ENCODE assay signal across 10 cellular contexts in genomic region chr12:25868193-25868592, GRCh38.
"Had no signal": no experiment of that assay in that cellular context is flagged by ENCODE, and none has a peak within 500 bp of the region (broad histone marks: within the 10 kb centered on the region; RNA-seq: fewer than 3 reads in every experiment).

No MANE protein-coding gene starts in this region.

- H3K4me3 ChIP-seq: GM23248, GM23338, HAP-1 had no signal

- H3K36me3 ChIP-seq: HAP-1 had no signal

- H3K9me3 ChIP-seq: HAP-1 had no signal

- FAIRE-seq: H1, H54 had no signal

- DNase-seq: GM23248, GOT3, H7, H9, HCEC 1CT, HFFc6 had no signal

- H3K4me2 ChIP-seq: GM23338 had no signal

- H3K27ac ChIP-seq: GM23248 had no signal

- H2AFZ ChIP-seq: GM23248, GM23338 had no signal
